ENCODE assay signal across 39 cellular contexts in the genomic region with DNA sequence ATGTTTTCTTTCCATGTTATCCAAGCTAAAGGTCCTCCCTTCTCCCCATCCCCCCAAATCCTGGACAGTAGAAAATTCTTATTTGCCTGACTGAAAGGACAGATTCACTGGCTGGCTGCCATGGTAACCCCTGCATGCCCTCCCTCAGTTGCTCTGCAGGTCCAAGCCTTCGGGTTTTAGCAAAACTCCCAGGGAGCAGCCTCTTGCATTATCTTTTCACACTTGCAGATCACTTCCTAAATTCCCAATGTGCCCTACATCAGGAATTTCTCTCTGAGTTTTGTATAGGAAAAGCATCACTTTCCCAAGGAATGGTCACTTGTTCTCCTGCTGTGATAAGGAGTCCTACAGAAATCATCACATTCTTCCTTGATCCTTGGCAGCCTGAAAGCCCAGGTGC.
"Had no signal": no experiment of that assay in that cellular context is flagged by ENCODE, and none has a peak within 500 bp of the region (broad histone marks: within the 10 kb centered on the region; RNA-seq: fewer than 3 reads in every experiment).

No MANE protein-coding gene starts in this region.

- DNase-seq: activated effector memory CD4-positive, alpha-beta T cell treated with anti-CD3 and anti-CD28 coated beads, Interleukin-2, amount 50 U/mL, for 16 hours; activated effector memory CD4-positive, alpha-beta T cell treated with Interleukin-2 at 50 U/mL for 16 hours; activated gamma-delta T cell; activated gamma-delta T cell treated with Interleukin-2 at 50 U/mL for 16 hours; activated naive CD4-positive, alpha-beta T cell; activated naive CD4-positive, alpha-beta T cell treated with anti-CD3 and anti-CD28 coated beads for 36 hours; activated naive CD4-positive, alpha-beta T cell treated with anti-CD3 and anti-CD28 coated beads, Interleukin-2, amount 10 ng/mL, durations not matched to agents 7 days and 5 days; activated naive CD4-positive, alpha-beta T cell treated with anti-CD3 and anti-CD28 coated beads, Interleukin-2, amount 50 U/mL, for 16 hours; activated naive CD4-positive, alpha-beta T cell treated with Interleukin-2 at 50 U/mL for 16 hours; activated naive CD8-positive, alpha-beta T cell treated with anti-CD3 and anti-CD28 coated beads for 36 hours; activated naive CD8-positive, alpha-beta T cell treated with anti-CD3 and anti-CD28 coated beads, Interleukin-2, amount 10 ng/mL, durations not matched to agents 7 days and 5 days; activated naive CD8-positive, alpha-beta T cell treated with anti-CD3 and anti-CD28 coated beads, Interleukin-2, amount 50 U/mL, for 24 hours; activated T-cell treated with anti-CD3 and anti-CD28 coated beads for 4 hours; activated T-cell treated with anti-CD3 and anti-CD28 coated beads, Interleukin-2, amount 50 U/mL, for 1 hour; activated T-cell treated with anti-CD3 and anti-CD28 coated beads, Interleukin-2, amount 50 U/mL, for 24 hours; activated T-cell treated with anti-CD3 and anti-CD28 coated beads, Interleukin-2, amount 50 U/mL, for 4 hours; activated T-cell treated with anti-CD3 and anti-CD28 coated beads, Interleukin-2, amount 50 U/mL, for 48 hours; activated T-cell treated with anti-CD3 and anti-CD28 coated beads, Interleukin-2, amount 50 U/mL, for 72 hours; adrenal gland; amniotic stem cell; amygdala; anterior cingulate cortex; aorta; body of pancreas; brain microvascular endothelial cell; caudate nucleus; central memory CD4-positive, alpha-beta T cell; cerebellar nuclear complex had no signal

- H3K4me3 Mint-ChIP-seq: activated naive CD4-positive, alpha-beta T cell treated with anti-CD3 and anti-CD28 coated beads for 36 hours; activated naive CD4-positive, alpha-beta T cell treated with anti-CD3 and anti-CD28 coated beads, Interleukin-2, amount 10 ng/mL, durations not matched to agents 7 days and 5 days; activated naive CD4-positive, alpha-beta T cell treated with anti-CD3 and anti-CD28 coated beads, Interleukin-2, amount 50 U/mL, for 24 hours; activated naive CD8-positive, alpha-beta T cell; activated naive CD8-positive, alpha-beta T cell treated with anti-CD3 and anti-CD28 coated beads for 36 hours; activated naive CD8-positive, alpha-beta T cell treated with anti-CD3 and anti-CD28 coated beads, Interleukin-2, amount 10 ng/mL, durations not matched to agents 7 days and 5 days; activated naive CD8-positive, alpha-beta T cell treated with anti-CD3 and anti-CD28 coated beads, Interleukin-2, amount 50 U/mL, for 24 hours; activated T-cell treated with anti-CD3 and anti-CD28 coated beads, Interleukin-2, amount 50 U/mL, for 24 hours; activated T-cell treated with anti-CD3 and anti-CD28 coated beads, Interleukin-2, amount 50 U/mL, for 4 hours; activated T-cell treated with anti-CD3 and anti-CD28 coated beads, Interleukin-2, amount 50 U/mL, for 72 hours; activated T-helper 1 cell treated with anti-CD3 and anti-CD28 coated beads, Interleukin-12 subunit alpha, Interleukin-12 subunit beta, Interleukin-2, Interleukin-4 antibody, amounts not matched to agents 30 ng/mL and 10 ng/mL and 1 ng/mL, durations not matched to agents 14 hours and 24 hours and 36 hours; activated T-helper 17 cell treated with anti-CD3 and anti-CD28 coated beads, Interleukin-2, amount 50 U/mL, for 72 hours; brain; central memory CD8-positive, alpha-beta T cell had no signal

- H3K36me3 Mint-ChIP-seq: activated naive CD4-positive, alpha-beta T cell treated with anti-CD3 and anti-CD28 coated beads, Interleukin-2, amount 10 ng/mL, durations not matched to agents 7 days and 5 days; activated naive CD4-positive, alpha-beta T cell treated with anti-CD3 and anti-CD28 coated beads, Interleukin-2, amount 50 U/mL, for 24 hours; activated naive CD8-positive, alpha-beta T cell; activated naive CD8-positive, alpha-beta T cell treated with anti-CD3 and anti-CD28 coated beads for 36 hours; activated naive CD8-positive, alpha-beta T cell treated with anti-CD3 and anti-CD28 coated beads, Interleukin-2, amount 10 ng/mL, durations not matched to agents 7 days and 5 days; brain had no signal

- ATAC-seq: activated naive CD4-positive, alpha-beta T cell treated with anti-CD3 and anti-CD28 coated beads, Interleukin-2, amount 50 U/mL, for 72 hours; activated naive CD8-positive, alpha-beta T cell treated with anti-CD3 and anti-CD28 coated beads, Interleukin-2, amount 50 U/mL, for 24 hours; activated T-cell treated with anti-CD3 and anti-CD28 coated beads, Interleukin-2, amount 50 U/mL, for 4 hours; activated T-cell treated with anti-CD3 and anti-CD28 coated beads, Interleukin-2, amount 50 U/mL, for 72 hours; activated T-helper 17 cell treated with anti-CD3 and anti-CD28 coated beads, Interleukin-2, amount 50 U/mL, for 72 hours; body of pancreas had no signal

- H3K4me3 ChIP-seq: adrenal gland, ascending aorta, body of pancreas, breast epithelium, cardiac muscle cell had no signal

- H3K27me3 ChIP-seq: adrenal gland, ascending aorta, body of pancreas, brain microvascular endothelial cell, breast epithelium, cardiac muscle cell had no signal

- H3K36me3 ChIP-seq: adrenal gland, ascending aorta, brain microvascular endothelial cell, breast epithelium, cardiac muscle cell had no signal

- H3K27ac ChIP-seq: adrenal gland, ascending aorta, body of pancreas, brain microvascular endothelial cell, breast epithelium, cardiac muscle cell had no signal

- H3K27me3 Mint-ChIP-seq: activated naive CD4-positive, alpha-beta T cell treated with anti-CD3 and anti-CD28 coated beads, Interleukin-2, amount 10 ng/mL, durations not matched to agents 7 days and 5 days; activated naive CD4-positive, alpha-beta T cell treated with anti-CD3 and anti-CD28 coated beads, Interleukin-2, amount 50 U/mL, for 24 hours; activated naive CD8-positive, alpha-beta T cell treated with anti-CD3 and anti-CD28 coated beads, Interleukin-2, amount 10 ng/mL, durations not matched to agents 7 days and 5 days; activated naive CD8-positive, alpha-beta T cell treated with anti-CD3 and anti-CD28 coated beads, Interleukin-2, amount 50 U/mL, for 24 hours; activated T-cell treated with anti-CD3 and anti-CD28 coated beads, Interleukin-2, amount 50 U/mL, for 24 hours; activated T-helper 17 cell treated with anti-CD3 and anti-CD28 coated beads, Interleukin-2, amount 50 U/mL, for 72 hours; brain; central memory CD8-positive, alpha-beta T cell had no signal

- H3K9me3 Mint-ChIP-seq: activated naive CD4-positive, alpha-beta T cell treated with anti-CD3 and anti-CD28 coated beads, Interleukin-2, amount 50 U/mL, for 24 hours; activated naive CD8-positive, alpha-beta T cell treated with anti-CD3 and anti-CD28 coated beads for 36 hours; activated T-cell treated with anti-CD3 and anti-CD28 coated beads, Interleukin-2, amount 50 U/mL, for 24 hours; activated T-helper 2 cell treated with anti-CD3 and anti-CD28 coated beads, Interferon-gamma antibody, Interleukin-2, Interleukin-4, amounts not matched to agents 10 μg/mL and 5 μg/mL and 100 μg/mL, durations not matched to agents 14 hours and 24 hours and 36 hours had no signal

- H3K27ac Mint-ChIP-seq: activated naive CD4-positive, alpha-beta T cell treated with anti-CD3 and anti-CD28 coated beads for 36 hours; activated naive CD4-positive, alpha-beta T cell treated with anti-CD3 and anti-CD28 coated beads, Interleukin-2, amount 10 ng/mL, durations not matched to agents 7 days and 5 days; activated naive CD4-positive, alpha-beta T cell treated with anti-CD3 and anti-CD28 coated beads, Interleukin-2, amount 50 U/mL, for 24 hours; activated naive CD4-positive, alpha-beta T cell treated with anti-CD3 and anti-CD28 coated beads, Interleukin-2, amount 50 U/mL, for 72 hours; activated naive CD8-positive, alpha-beta T cell; activated naive CD8-positive, alpha-beta T cell treated with anti-CD3 and anti-CD28 coated beads for 36 hours; activated naive CD8-positive, alpha-beta T cell treated with anti-CD3 and anti-CD28 coated beads, Interleukin-2, amount 10 ng/mL, durations not matched to agents 7 days and 5 days; activated naive CD8-positive, alpha-beta T cell treated with anti-CD3 and anti-CD28 coated beads, Interleukin-2, amount 50 U/mL, for 24 hours; activated T-cell treated with anti-CD3 and anti-CD28 coated beads, Interleukin-2, amount 50 U/mL, for 24 hours; activated T-cell treated with anti-CD3 and anti-CD28 coated beads, Interleukin-2, amount 50 U/mL, for 72 hours; activated T-helper 1 cell treated with anti-CD3 and anti-CD28 coated beads, Interleukin-12 subunit alpha, Interleukin-12 subunit beta, Interleukin-2, Interleukin-4 antibody, amounts not matched to agents 30 ng/mL and 10 ng/mL and 1 ng/mL, durations not matched to agents 14 hours and 24 hours and 36 hours; activated T-helper 17 cell treated with anti-CD3 and anti-CD28 coated beads, Interleukin-2, amount 50 U/mL, for 72 hours; activated T-helper 2 cell treated with anti-CD3 and anti-CD28 coated beads, Interferon-gamma antibody, Interleukin-2, Interleukin-4, amounts not matched to agents 10 μg/mL and 5 μg/mL and 100 μg/mL, durations not matched to agents 14 hours and 24 hours and 36 hours; brain had no signal

- H3K9me3 ChIP-seq: adrenal gland, ascending aorta, body of pancreas, breast epithelium had no signal

- H3K4me1 ChIP-seq: adrenal gland, ascending aorta, body of pancreas, breast epithelium had no signal

- H3K4me1 Mint-ChIP-seq: activated naive CD4-positive, alpha-beta T cell treated with anti-CD3 and anti-CD28 coated beads, Interleukin-2, amount 10 ng/mL, durations not matched to agents 7 days and 5 days; activated naive CD4-positive, alpha-beta T cell treated with anti-CD3 and anti-CD28 coated beads, Interleukin-2, amount 50 U/mL, for 24 hours; activated naive CD8-positive, alpha-beta T cell treated with anti-CD3 and anti-CD28 coated beads for 36 hours; activated naive CD8-positive, alpha-beta T cell treated with anti-CD3 and anti-CD28 coated beads, Interleukin-2, amount 10 ng/mL, durations not matched to agents 7 days and 5 days; activated naive CD8-positive, alpha-beta T cell treated with anti-CD3 and anti-CD28 coated beads, Interleukin-2, amount 50 U/mL, for 24 hours; activated T-helper 17 cell treated with anti-CD3 and anti-CD28 coated beads, Interleukin-2, amount 50 U/mL, for 72 hours; central memory CD8-positive, alpha-beta T cell had no signal
